11 cellular contexts compared by ENCODE assay signal in the genomic region with DNA sequence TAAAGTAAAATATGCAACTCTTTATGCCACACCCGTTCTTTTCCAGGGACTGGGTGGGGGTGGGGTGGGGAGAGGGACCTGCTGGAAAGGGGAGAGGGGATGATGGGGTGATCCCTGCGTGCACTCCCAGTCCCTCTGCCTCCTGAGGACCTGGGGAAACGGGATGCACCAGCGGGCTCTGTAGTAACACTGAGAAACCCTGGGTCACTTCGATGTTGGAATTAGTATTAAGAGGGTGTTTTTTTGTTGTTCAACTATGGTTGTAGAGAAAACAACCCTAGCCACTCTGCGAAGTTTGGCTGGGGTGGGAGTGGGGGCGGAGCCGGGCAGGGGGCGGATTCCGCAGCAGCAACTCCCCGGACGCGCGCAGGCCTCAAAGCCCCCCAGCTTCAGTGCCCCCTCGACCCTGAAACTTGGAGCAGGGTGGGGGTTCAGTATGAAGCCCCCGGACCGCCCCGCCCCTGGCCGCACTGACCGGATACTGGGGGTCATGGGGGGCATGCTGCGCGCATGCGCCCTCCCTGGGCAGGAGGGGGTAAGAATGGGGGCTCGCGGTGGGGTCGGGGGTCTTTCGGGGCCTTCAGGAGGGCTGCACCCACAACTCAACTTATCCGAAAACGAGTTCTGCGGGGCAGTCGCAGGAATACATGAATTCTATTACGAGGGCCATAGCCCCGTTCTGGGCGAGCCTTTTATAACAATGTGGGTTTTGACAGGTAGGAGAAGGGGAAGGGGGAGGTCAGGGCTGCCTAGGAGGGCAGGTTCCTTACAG. TPM values are rescaled to one million over a fixed set of nuclear protein-coding genes. Genes with fewer than 3 reads are reported as not detected.
DNase-seq lines count a peak whose midpoint lies in the region; ATAC-seq and TF ChIP-seq lines count a peak whose summit lies in the region.
"Had no signal": no experiment of that assay in that cellular context is flagged by ENCODE, and none has a peak within 500 bp of the region (broad histone marks: within the 10 kb centered on the region; RNA-seq: fewer than 3 reads in every experiment).

No MANE protein-coding gene starts in this region.

- H3K4me1 Mint-ChIP-seq in stimulated activated naive B cell treated with anti-CD40 and anti-IgM and Interleukin-4, amounts not matched to agents 10 μg/mL and 1 μg/mL and 100 μg/mL, for 72 hours = peaks cover 19 to 45% of the 10 kb centered on the region in 2 donors

- no peak overlapping the region for H2BK15ac ChIP-seq in IMR-90 (ENCODE audit: low read depth, low read length)

- H3K23ac ChIP-seq in IMR-90 (ENCODE audit: low read depth, low read length) = 0 out of 2 replicates have a peak overlapping the region, but pooled peaks have one; percentile 15

- TF ChIP-seq RAD21 in IMR-90 (IDR thresholded peaks at IDR 0.05; ENCODE audit: low read length) = no peak

- H2BK20ac ChIP-seq in IMR-90 (ENCODE audit: low read depth, low read length) = no peak overlapping the region

- H2BK120ac ChIP-seq in IMR-90 (ENCODE audit: low read depth, low read length) = no peak overlapping the region

- no peak overlapping the region for H3K9ac ChIP-seq in IMR-90 (ENCODE audit: low read depth, low read length)

- DNase-seq in IMR-90 (no peak), breast epithelium (ENCODE audit: low spot score in 2 of 2) (no peak), left kidney (ENCODE audit: low read depth, low spot score) (peak; percentile 39), OCI-LY7 (ENCODE audit: low spot score) (no peak), SHP77 (lab: John Stamatoyannopoulos, UW) (no peak), NCI-H226 (no peak)
- no peak for DNase-seq in stimulated activated naive B cell treated with anti-CD40 and anti-IgM and Interleukin-4, amounts not matched to agents 10 μg/mL and 1 μg/mL and 100 μg/mL, for 72 hours
- DNase-seq: effector memory CD4-positive, alpha-beta T cell; NCI-H1092 treated with DMSO at 0.1 percent for 48 hours; T1000 had no signal

- TF ChIP-seq CTCF in IMR-90 (conservative IDR thresholded peaks at IDR 0.05; ENCODE audit: low read depth, low read length) (no peak), breast epithelium (IDR thresholded peaks at IDR 0.05) (no peak), OCI-LY7 (conservative IDR thresholded peaks at IDR 0.05; ENCODE audit: low read length) (no peak)

- H3K9me2 ChIP-seq in OCI-LY7 (ENCODE audit: insufficient read depth, low read length) = no peaks in the 10 kb centered on the region

- H3K27ac ChIP-seq in IMR-90 (ENCODE audit: insufficient read depth, low read length) = no peak overlapping the region
- peak overlapping the region; percentile 85 to 96 for H3K27ac ChIP-seq in breast epithelium
- no peak overlapping the region for H3K27ac ChIP-seq in OCI-LY7 (ENCODE audit: low read depth, low read length, poor library complexity, severe bottlenecking)

- H3K36me3 ChIP-seq in IMR-90 (ENCODE audit: control insufficient read depth, insufficient read depth, low read length) (peaks cover 21% of the 10 kb centered on the region), breast epithelium (no peaks in the 10 kb centered on the region), OCI-LY7 (ENCODE audit: insufficient read depth, low read length) (no peaks in the 10 kb centered on the region)

- in situ Hi-C loops in IMR-90 (cut with MboI; ENCODE audit: low sequenced_read_pairs) = no loop called here

- H3K18ac ChIP-seq in IMR-90 (ENCODE audit: low read depth, low read length) = no peak overlapping the region

- peak overlapping the region; percentile 91 for H3K4ac ChIP-seq in IMR-90 (ENCODE audit: low read depth, low read length)

- TF ChIP-seq POLR2A in IMR-90 (IDR thresholded peaks at IDR 0.05; ENCODE audit: low read depth, low read length) (no peak), breast epithelium (IDR thresholded peaks at IDR 0.05) (no peak)

- peak overlapping the region; percentile 46; the same call in 1 of the 2 replicates for H2AK5ac ChIP-seq in IMR-90 (ENCODE audit: low read depth, low read length)

- no peaks in the 10 kb centered on the region for H3K79me2 ChIP-seq in OCI-LY7 (ENCODE audit: insufficient read depth, low read depth, low read length)

- H3K9me3 Mint-ChIP-seq in stimulated activated naive B cell treated with anti-CD40 and anti-IgM and Interleukin-4, amounts not matched to agents 10 μg/mL and 1 μg/mL and 100 μg/mL, for 72 hours = no peaks in the 10 kb centered on the region

- peaks cover 62 to 65% of the 10 kb centered on the region in 2 donors for H3K27me3 Mint-ChIP-seq in stimulated activated naive B cell treated with anti-CD40 and anti-IgM and Interleukin-4, amounts not matched to agents 10 μg/mL and 1 μg/mL and 100 μg/mL, for 72 hours

- H3K9me1 ChIP-seq in IMR-90 (ENCODE audit: insufficient read depth, low read length) = peaks cover 14% of the 10 kb centered on the region; the same call in 1 of the 2 replicates

- H3K4me3 ChIP-seq in IMR-90 (ENCODE audit: insufficient read depth, low read depth, low read length) (no peak overlapping the region), breast epithelium (peak overlapping the region; percentile 57 to 90 (median 77)), OCI-LY7 (ENCODE audit: low read depth, low read length, poor library complexity, severe bottlenecking) (no peak overlapping the region)

- peak overlapping the region; percentile 89 for H2AK9ac ChIP-seq in IMR-90 (replicated peaks; ENCODE audit: low read depth, low read length, poor library complexity)

- ATAC-seq in IMR-90 (ENCODE audit: low read depth) (no peak), GM18873 (IDR thresholded peaks at IDR 0.05; ENCODE audit: low FRiP score, unreplicated experiment) (no peak)
- ATAC-seq in stimulated activated naive B cell treated with anti-CD40 and anti-IgM and Interleukin-4, amounts not matched to agents 10 μg/mL and 1 μg/mL and 100 μg/mL, for 72 hours (replicated peaks) = no peak

- H4K20me1 ChIP-seq in IMR-90 (ENCODE audit: insufficient read depth, low read length) (no peaks in the 10 kb centered on the region), OCI-LY7 (ENCODE audit: insufficient read depth, low read length) (no peaks in the 10 kb centered on the region)

- POLR2A ChIA-PET in IMR-90 (lab: Charles Lee; ENCODE audit: unreplicated experiment) (interaction anchor here (0.6 kb wide), 1 partner anchor 133 kb away, joined by 15 read pairs; no protein-coding TSS in a partner anchor), OCI-LY7 (lab: Charles Lee) (interaction anchor here (0.5 kb wide), 1 partner anchor 229 kb away, joined by 3 read pairs; no protein-coding TSS in a partner anchor)

- dilution Hi-C loops in IMR-90 (cut with HindIII; ENCODE audit: low sequenced_read_pairs, unreplicated experiment) = no loop called here

- no peaks in the 10 kb centered on the region for H3K36me3 Mint-ChIP-seq in stimulated activated naive B cell treated with anti-CD40 and anti-IgM and Interleukin-4, amounts not matched to agents 10 μg/mL and 1 μg/mL and 100 μg/mL, for 72 hours

- peak overlapping the region; percentile 99; the same call in 1 of the 2 replicates for H4K5ac ChIP-seq in IMR-90 (ENCODE audit: low read depth, low read length)

- peak overlapping the region; percentile 93 to 97; a peak in 3 of 4 replicates for H4K8ac ChIP-seq in IMR-90 (ENCODE audit: low read depth in 2 of 2, low read length in 2 of 2)

- no peak overlapping the region for H3K56ac ChIP-seq in IMR-90 (ENCODE audit: extremely low read depth, insufficient read depth, low read length)

- peak overlapping the region; percentile 92 for H2AFZ ChIP-seq in IMR-90 (replicated peaks; ENCODE audit: low read length, poor library complexity)
- no peak overlapping the region for H2AFZ ChIP-seq in OCI-LY7 (ENCODE audit: low read length)

- H3K27me3 ChIP-seq in IMR-90 (ENCODE audit: control insufficient read depth, insufficient read depth, low read length) (no peaks in the 10 kb centered on the region), breast epithelium (no peaks in the 10 kb centered on the region)

- BruUV-seq in IMR-90 (replicated peaks; lab: Mats Ljungman, UMichigan) = no TSS peak
- no TSS peak for BruUV-seq in OCI-LY7 (replicated peaks; lab: Mats Ljungman, UMichigan)

- H3K79me1 ChIP-seq in IMR-90 (ENCODE audit: low read depth in 1 of 2, low read length in 2 of 2) = peaks cover 9 to 26% of the 10 kb centered on the region in 2 experiments

- WGBS in IMR-90 (ENCODE audit: extremely low coverage in 2 of 2, insufficient read length in 1 of 2), 2 experiments = 17% methylated on average over 3 of the region's 34 CpGs; no CpG with 5 or more reads in 1 of the 2 experiments

- H3K4me2 ChIP-seq in IMR-90 (ENCODE audit: low read depth, low read length) = no peak overlapping the region; the same call in 1 of the 2 replicates
- no peak overlapping the region for H3K4me2 ChIP-seq in OCI-LY7 (ENCODE audit: low read length)

- H3K9me3 ChIP-seq in IMR-90 (ENCODE audit: control insufficient read depth, insufficient read depth, low read length) (no peaks in the 10 kb centered on the region), breast epithelium (no peaks in the 10 kb centered on the region), OCI-LY7 (ENCODE audit: low read length) (no peaks in the 10 kb centered on the region)

- CTCF ChIA-PET in IMR-90 (lab: Yijun Ruan, JAX) = no interaction called here
- CTCF ChIA-PET in OCI-LY7 (lab: Charles Lee; ENCODE audit: unreplicated experiment) = no interaction called here

- peak overlapping the region; percentile 76 to 81 for H3K4me3 Mint-ChIP-seq in stimulated activated naive B cell treated with anti-CD40 and anti-IgM and Interleukin-4, amounts not matched to agents 10 μg/mL and 1 μg/mL and 100 μg/mL, for 72 hours

- no peak overlapping the region for H3K27ac Mint-ChIP-seq in stimulated activated naive B cell treated with anti-CD40 and anti-IgM and Interleukin-4, amounts not matched to agents 10 μg/mL and 1 μg/mL and 100 μg/mL, for 72 hours

- H2BK5ac ChIP-seq in IMR-90 (ENCODE audit: low read depth, low read length, poor library complexity, severe bottlenecking) = no peak overlapping the region

- intact Hi-C loops in IMR-90 (cut with micrococcal nuclease) = no loop called here
- intact Hi-C loops in breast epithelium (cut with DNase I; ENCODE audit: low total_unique reads) = no loop called here
- intact Hi-C loops in OCI-LY7 (cut with micrococcal nuclease; ENCODE audit: unreplicated experiment) = no loop called here

- no peak overlapping the region for H3K14ac ChIP-seq in IMR-90 (replicated peaks; ENCODE audit: low read depth, low read length)

- peak overlapping the region; percentile 54; the same call in 1 of the 2 replicates for H4K91ac ChIP-seq in IMR-90 (ENCODE audit: insufficient read depth, low read depth, low read length)

- H3K4me1 ChIP-seq in IMR-90 (ENCODE audit: control insufficient read depth, insufficient read depth, low read length) (peaks cover 6% of the 10 kb centered on the region), breast epithelium (no peaks in the 10 kb centered on the region), OCI-LY7 (ENCODE audit: insufficient read depth, low read length, poor library complexity, severe bottlenecking) (peaks cover 14% of the 10 kb centered on the region)

RNA-seq across cellular contexts. Expression of a gene that starts 1.3 kb away (rescaled TPM):
- 6.3 and 7.8 TPM in 2 replicates for total RNA-seq in IMR-90 (2012; rRNA removed)
- polyA plus RNA-seq in IMR-90 (2012; rRNA removed) = 17.1 and 17.9 TPM in 2 replicates
- polyA plus RNA-seq in IMR-90 (2012; cell fraction: cytosol; rRNA removed) = 10.7 and 11.9 TPM in 2 replicates
- polyA plus RNA-seq in IMR-90 (2012; cell fraction: nucleus; rRNA removed; ENCODE audit: low replicate concordance) = 81.4 and 123 TPM in 2 replicates
- 10 to 100 TPM in 2 of 3 donors, 1 to 10 TPM in 1; 8.3 to 28.2 (median 19.2) TPM for total RNA-seq in breast epithelium
- total RNA-seq in OCI-LY7 (2014; rRNA removed; shearing (Covaris generic)) = not detected in 2 replicates
- not detected in 2 replicates for total RNA-seq in OCI-LY7 (2022)

RNA-seq across cellular contexts. Expression of a gene that starts 5.3 kb away (rescaled TPM):
- 2.8 and 2.9 TPM in 2 replicates for total RNA-seq in IMR-90 (2012; rRNA removed)
- polyA plus RNA-seq in IMR-90 (2012; rRNA removed) = 13.1 and 14.6 TPM in 2 replicates
- 6.3 and 10.0 TPM in 2 replicates for polyA plus RNA-seq in IMR-90 (2012; cell fraction: cytosol; rRNA removed)
- 82.4 and 104 TPM in 2 replicates for polyA plus RNA-seq in IMR-90 (2012; cell fraction: nucleus; rRNA removed; ENCODE audit: low replicate concordance)
- total RNA-seq in breast epithelium = 10 to 100 TPM in 2 of 3 donors, 1 to 10 TPM in 1; 3.0 to 35.1 (median 25.9) TPM
- not detected in 2 replicates for total RNA-seq in OCI-LY7 (2014; rRNA removed; shearing (Covaris generic))
- 0.11 TPM in 1 of 2 replicates, not detected in the other for total RNA-seq in OCI-LY7 (2022)

RNA-seq across cellular contexts. Expression of a gene that starts 19.0 kb away (rescaled TPM):
- 12.5 and 14.4 TPM in 2 replicates for total RNA-seq in IMR-90 (2012; rRNA removed)
- 20.0 and 23.1 TPM in 2 replicates for polyA plus RNA-seq in IMR-90 (2012; rRNA removed)
- 12.2 and 14.9 TPM in 2 replicates for polyA plus RNA-seq in IMR-90 (2012; cell fraction: cytosol; rRNA removed)
- polyA plus RNA-seq in IMR-90 (2012; cell fraction: nucleus; rRNA removed; ENCODE audit: low replicate concordance) = 6.3 and 18.0 TPM in 2 replicates
- 10 to 100 TPM; 13.8 to 26.9 (median 24.6) TPM for total RNA-seq in breast epithelium
- 9.0 and 14.5 TPM in 2 replicates for total RNA-seq in OCI-LY7 (2014; rRNA removed; shearing (Covaris generic))
- 14.8 and 15.9 TPM in 2 replicates for total RNA-seq in OCI-LY7 (2022)

RNA-seq across cellular contexts. Expression of a gene that starts 23.0 kb away (rescaled TPM):
- total RNA-seq in IMR-90 (2012; rRNA removed) (0.18 and 0.28 TPM in 2 replicates), breast epithelium (1 to 10 TPM; 1.1 to 2.6 (median 1.2) TPM), OCI-LY7 (2022) (3.1 and 3.8 TPM in 2 replicates)
- polyA plus RNA-seq in IMR-90 (2012; rRNA removed) = 0.62 and 0.66 TPM in 2 replicates
- polyA plus RNA-seq in IMR-90 (2012; cell fraction: cytosol; rRNA removed) = 0.55 and 1.9 TPM in 2 replicates
- 1.0 and 1.8 TPM in 2 replicates for polyA plus RNA-seq in IMR-90 (2012; cell fraction: nucleus; rRNA removed; ENCODE audit: low replicate concordance)
- total RNA-seq in OCI-LY7 (2014; rRNA removed; shearing (Covaris generic)) = 1.1 and 1.2 TPM in 2 replicates

Comparison
In these comparisons a context has a peak if more than half of its experiments do, and no peak if none do; other contexts are left out.
1. H3K27ac ChIP-seq: peak in breast epithelium (2 of 2); none in IMR-90 (single experiment) and OCI-LY7 (single experiment).
2. H3K4me3 ChIP-seq: peak in breast epithelium (3 of 3); none in IMR-90 (single experiment) and OCI-LY7 (single experiment).